In the genomic region with DNA sequence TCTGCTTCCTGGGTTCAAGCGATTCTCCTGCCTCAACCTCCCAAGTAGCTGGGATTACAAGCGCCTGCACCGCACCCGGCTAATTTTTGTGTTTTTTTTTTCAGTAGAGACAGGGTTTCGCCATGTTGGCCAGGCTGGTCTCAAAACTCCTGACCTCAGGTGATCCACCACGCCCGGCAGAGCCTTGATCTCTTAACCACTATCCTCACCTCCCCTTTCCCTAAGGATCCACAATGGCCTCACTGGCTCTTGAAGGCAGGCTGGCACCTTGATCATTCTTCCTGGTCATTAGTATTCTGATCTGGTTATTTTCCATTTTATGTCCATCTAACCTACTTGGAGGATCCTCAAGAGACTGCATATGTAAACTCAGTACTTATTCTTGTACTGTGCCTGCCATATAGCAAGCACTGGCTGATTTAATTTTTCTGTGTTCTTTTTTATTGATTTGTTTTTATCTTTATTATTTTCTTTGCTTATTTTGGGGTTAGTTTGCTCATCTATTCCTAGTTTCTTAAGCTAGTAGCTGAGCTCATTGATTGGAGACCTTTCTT, we compare ENCODE assay signal across 8 cellular contexts. TPM values are rescaled to one million over a fixed set of nuclear protein-coding genes. Genes with fewer than 3 reads are reported as not detected.
A peak's percentile ranks its signal among the peaks of the same experiment; 100 is the strongest.
DNase-seq lines count a peak whose midpoint lies in the region; ATAC-seq and TF ChIP-seq lines count a peak whose summit lies in the region.

No MANE protein-coding gene starts in this region.

- intact Hi-C loops in activated naive CD4-positive, alpha-beta T cell treated with anti-CD3 and anti-CD28 coated beads for 36 hours (cut with micrococcal nuclease): no loop called here
- intact Hi-C loops in Panc1 (cut with micrococcal nuclease; ENCODE audit: unreplicated experiment): no loop called here
- intact Hi-C loops in prostate gland (cut with DNase I): loop anchor here (10.0 kb wide), 1 partner anchor 373 kb away; no protein-coding TSS in a partner anchor

- no peaks in the 10 kb centered on the region for H3K9me3 Mint-ChIP-seq in activated naive CD4-positive, alpha-beta T cell treated with anti-CD3 and anti-CD28 coated beads for 36 hours

- H3K27ac ChIP-seq in Panc1 (ENCODE audit: low read length): peak overlapping the region; percentile 42
- H3K27ac ChIP-seq in subcutaneous abdominal adipose tissue (ENCODE audit: low read depth, low read length): no peak overlapping the region
- H3K27ac ChIP-seq in prostate gland: no peak overlapping the region

- TF ChIP-seq POLR2A in prostate gland (IDR thresholded peaks at IDR 0.05): no peak

- peak overlapping the region; percentile 28 for H3K4me3 Mint-ChIP-seq in activated naive CD4-positive, alpha-beta T cell treated with anti-CD3 and anti-CD28 coated beads for 36 hours

- in situ Hi-C loops in Panc1 (cut with HindIII; ENCODE audit: low pct_unique_long_range_greater_than_20kb, low sequenced_read_pairs): no loop called here

- peaks cover 58% of the 10 kb centered on the region for H3K36me3 Mint-ChIP-seq in activated naive CD4-positive, alpha-beta T cell treated with anti-CD3 and anti-CD28 coated beads for 36 hours (ENCODE audit: low read depth)

- POLR2A ChIA-PET in Panc1 (lab: Charles Lee): interaction anchor here (0.7 to 0.8 kb wide), 3 partner anchors 14 to 131 kb away, joined by 3 to 10 read pairs (median 4); a partner anchor contains a TSS

- WGBS in prostate gland: 95% methylated on average over 7 of the region's 7 CpGs

- no TSS peak for BruUV-seq in Panc1 (replicated peaks; lab: Mats Ljungman, UMichigan)

- H3K27me3 ChIP-seq in Panc1 (ENCODE audit: control insufficient read depth, insufficient read depth, low read length) (no peaks in the 10 kb centered on the region), subcutaneous abdominal adipose tissue (ENCODE audit: control insufficient read depth in 5 of 5, insufficient read depth in 4 of 5, low read length in 5 of 5) (no peaks in the 10 kb centered on the region), prostate gland (replicated peaks; ENCODE audit: insufficient read depth) (no peaks in the 10 kb centered on the region)

- H3K4me1 ChIP-seq in Panc1 (ENCODE audit: control insufficient read depth, insufficient read depth, low read length) (peaks cover 34% of the 10 kb centered on the region), subcutaneous abdominal adipose tissue (ENCODE audit: control insufficient read depth in 5 of 5, insufficient read depth in 5 of 5, low read length in 5 of 5) (peaks cover 5 to 50% (median 41%) of the 10 kb centered on the region in 5 donors), prostate gland (replicated peaks) (no peaks in the 10 kb centered on the region)

- ATAC-seq in Panc1: no peak

- H3K9me3 ChIP-seq in Panc1 (ENCODE audit: control insufficient read depth, insufficient read depth, low read depth, low read length) (no peaks in the 10 kb centered on the region), subcutaneous abdominal adipose tissue (ENCODE audit: control insufficient read depth in 5 of 5, low read length in 5 of 5) (no peaks in the 10 kb centered on the region), prostate gland (no peaks in the 10 kb centered on the region)

- H3K4me3 ChIP-seq in Panc1 (ENCODE audit: low read depth in 2 of 2, low read length in 2 of 2) (no peak overlapping the region), choroid plexus epithelial cell (ENCODE audit: low read depth, low read length) (no peak overlapping the region), subcutaneous abdominal adipose tissue (ENCODE audit: low read depth in 1 of 5, low read length in 5 of 5) (no peak overlapping the region), prostate gland (no peak overlapping the region)

- H3K36me3 ChIP-seq in Panc1 (ENCODE audit: control insufficient read depth, insufficient read depth, low read length): peaks cover 28% of the 10 kb centered on the region
- peaks cover 9 to 53% (median 36%) of the 10 kb centered on the region in 5 donors for H3K36me3 ChIP-seq in subcutaneous abdominal adipose tissue (ENCODE audit: control insufficient read depth in 5 of 5, insufficient read depth in 5 of 5, low read length in 5 of 5)
- H3K36me3 ChIP-seq in prostate gland: peaks cover 0 to 11% of the 10 kb centered on the region in 2 donors

- DNase-seq in activated naive CD4-positive, alpha-beta T cell treated with anti-CD3 and anti-CD28 coated beads for 36 hours: no peak
- DNase-seq in activated naive CD4-positive, alpha-beta T cell treated with anti-CD3 and anti-CD28 coated beads, Interleukin-2, amount 50 U/mL, for 16 hours: no peak
- no peak for DNase-seq in Panc1 (ENCODE audit: low read depth, low spot score)
- peak; percentile 26 for DNase-seq in choroid plexus epithelial cell (ENCODE audit: low read depth)
- no peak for DNase-seq in foreskin melanocyte
- DNase-seq in prostate gland (ENCODE audit: low spot score): no peak
- no peak for DNase-seq in D341Med (ENCODE audit: low spot score)

- H3K27me3 Mint-ChIP-seq in activated naive CD4-positive, alpha-beta T cell treated with anti-CD3 and anti-CD28 coated beads for 36 hours (ENCODE audit: low read depth): no peaks in the 10 kb centered on the region

- H3K9ac ChIP-seq in subcutaneous abdominal adipose tissue (ENCODE audit: low read length in 5 of 5): peak overlapping the region in 3 of 5 donors; percentile 51 to 56 (median 55)

- TF ChIP-seq CTCF in Panc1 (IDR thresholded peaks at IDR 0.05): no peak
- TF ChIP-seq CTCF in choroid plexus epithelial cell (conservative IDR thresholded peaks at IDR 0.05; ENCODE audit: low read depth, low read length): no peak
- TF ChIP-seq CTCF in prostate gland (IDR thresholded peaks at IDR 0.05): no peak

- CTCF ChIA-PET in activated naive CD4-positive, alpha-beta T cell treated with anti-CD3 and anti-CD28 coated beads for 36 hours (lab: Charles Lee): interaction anchor here (1.1 kb wide), 1 partner anchor 67 kb away, joined by 3 read pairs; no protein-coding TSS in a partner anchor
- CTCF ChIA-PET in Panc1 (lab: Charles Lee): no interaction called here

- H3K4me1 Mint-ChIP-seq in activated naive CD4-positive, alpha-beta T cell treated with anti-CD3 and anti-CD28 coated beads for 36 hours (ENCODE audit: low read depth): peaks cover 33% of the 10 kb centered on the region

- peak overlapping the region; percentile 98 for H3K27ac Mint-ChIP-seq in activated naive CD4-positive, alpha-beta T cell treated with anti-CD3 and anti-CD28 coated beads for 36 hours

RNA-seq across cellular contexts. Expression of a gene that starts 6.3 kb away (rescaled TPM):
- total RNA-seq in activated naive CD4-positive, alpha-beta T cell treated with anti-CD3 and anti-CD28 coated beads for 36 hours: 100 to 1,000 TPM; 106 to 110 TPM
- total RNA-seq in Panc1 (2021; ENCODE audit: unreplicated experiment) (61.2 TPM), prostate gland (10 to 100 TPM; 13.8 to 18.1 TPM)
- polyA plus RNA-seq in Panc1 (2012; ENCODE audit: insufficient read length): 57.8 TPM

RNA-seq across cellular contexts. Expression of a gene that starts 40.8 kb away (rescaled TPM):
- 10 to 100 TPM; 36.7 to 39.4 TPM for total RNA-seq in activated naive CD4-positive, alpha-beta T cell treated with anti-CD3 and anti-CD28 coated beads for 36 hours
- 39.1 TPM for total RNA-seq in Panc1 (2021; ENCODE audit: unreplicated experiment)
- 21.7 TPM for polyA plus RNA-seq in Panc1 (2012; ENCODE audit: insufficient read length)
- 10 to 100 TPM; 11.5 to 20.8 TPM for total RNA-seq in prostate gland
